ENCODE assay signal across 1 cellular context in the genomic region with DNA sequence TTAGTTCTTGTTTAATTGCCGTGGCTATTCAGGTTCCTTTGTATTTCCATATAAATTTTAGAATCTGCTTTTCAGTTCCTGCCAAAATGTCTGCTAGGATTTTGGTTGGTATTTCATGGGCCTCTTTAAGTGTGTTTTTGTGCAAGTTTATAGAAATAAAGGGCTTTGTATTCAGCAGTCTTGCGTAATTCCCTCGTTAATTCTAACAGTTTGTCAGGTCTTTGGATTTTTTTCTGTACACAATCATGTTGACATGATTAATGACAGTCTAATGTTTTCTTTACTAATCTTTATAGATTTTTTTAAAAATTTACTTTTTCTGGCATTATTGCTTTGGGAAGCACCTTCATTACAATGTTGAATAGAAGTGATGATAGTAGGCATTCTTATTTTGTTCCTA.
A peak's percentile ranks its signal among the peaks of the same experiment; 100 is the strongest.
TF ChIP-seq lines count a peak whose summit lies in the region.

No MANE protein-coding gene starts in this region.

TF ChIP-seq in K562, 482 proteins besides CTCF, POLR2A, EP300 and RAD21:
- TF ChIP-seq, protein P1, sequence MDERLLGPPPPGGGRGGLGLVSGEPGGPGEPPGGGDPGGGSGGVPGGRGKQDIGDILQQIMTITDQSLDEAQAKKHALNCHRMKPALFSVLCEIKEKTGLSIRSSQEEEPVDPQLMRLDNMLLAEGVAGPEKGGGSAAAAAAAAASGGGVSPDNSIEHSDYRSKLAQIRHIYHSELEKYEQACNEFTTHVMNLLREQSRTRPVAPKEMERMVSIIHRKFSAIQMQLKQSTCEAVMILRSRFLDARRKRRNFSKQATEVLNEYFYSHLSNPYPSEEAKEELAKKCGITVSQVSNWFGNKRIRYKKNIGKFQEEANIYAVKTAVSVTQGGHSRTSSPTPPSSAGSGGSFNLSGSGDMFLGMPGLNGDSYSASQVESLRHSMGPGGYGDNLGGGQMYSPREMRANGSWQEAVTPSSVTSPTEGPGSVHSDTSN (CRISPR knock-in tag; IDR thresholded peaks at IDR 0.05; ENCODE audit: low read depth) = no peak
- TF ChIP-seq, protein P1 (tag; conservative IDR thresholded peaks at IDR 0.05; ENCODE audit: low read depth) = peak; percentile 68
- TF ChIP-seq CEBPG (CRISPR knock-in tag; IDR thresholded peaks at IDR 0.05) (no peak), CEBPG (tag; conservative IDR thresholded peaks at IDR 0.05 in 1 of 2, IDR thresholded peaks at IDR 0.05 in 1 of 2) (peak in 1 of 2 experiments; percentile 35; a peak in 1 of 4 replicates)
- TF ChIP-seq, protein P2, sequence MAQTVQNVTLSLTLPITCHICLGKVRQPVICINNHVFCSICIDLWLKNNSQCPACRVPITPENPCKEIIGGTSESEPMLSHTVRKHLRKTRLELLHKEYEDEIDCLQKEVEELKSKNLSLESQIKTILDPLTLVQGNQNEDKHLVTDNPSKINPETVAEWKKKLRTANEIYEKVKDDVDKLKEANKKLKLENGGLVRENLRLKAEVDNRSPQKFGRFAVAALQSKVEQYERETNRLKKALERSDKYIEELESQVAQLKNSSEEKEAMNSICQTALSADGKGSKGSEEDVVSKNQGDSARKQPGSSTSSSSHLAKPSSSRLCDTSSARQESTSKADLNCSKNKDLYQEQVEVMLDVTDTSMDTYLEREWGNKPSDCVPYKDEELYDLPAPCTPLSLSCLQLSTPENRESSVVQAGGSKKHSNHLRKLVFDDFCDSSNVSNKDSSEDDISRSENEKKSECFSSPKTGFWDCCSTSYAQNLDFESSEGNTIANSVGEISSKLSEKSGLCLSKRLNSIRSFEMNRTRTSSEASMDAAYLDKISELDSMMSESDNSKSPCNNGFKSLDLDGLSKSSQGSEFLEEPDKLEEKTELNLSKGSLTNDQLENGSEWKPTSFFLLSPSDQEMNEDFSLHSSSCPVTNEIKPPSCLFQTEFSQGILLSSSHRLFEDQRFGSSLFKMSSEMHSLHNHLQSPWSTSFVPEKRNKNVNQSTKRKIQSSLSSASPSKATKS (CRISPR knock-in tag; IDR thresholded peaks at IDR 0.05) = no peak
TF ChIP-seq in K562: peak in this region for 2.
